19 cellular contexts compared by ENCODE assay signal in the genomic region with DNA sequence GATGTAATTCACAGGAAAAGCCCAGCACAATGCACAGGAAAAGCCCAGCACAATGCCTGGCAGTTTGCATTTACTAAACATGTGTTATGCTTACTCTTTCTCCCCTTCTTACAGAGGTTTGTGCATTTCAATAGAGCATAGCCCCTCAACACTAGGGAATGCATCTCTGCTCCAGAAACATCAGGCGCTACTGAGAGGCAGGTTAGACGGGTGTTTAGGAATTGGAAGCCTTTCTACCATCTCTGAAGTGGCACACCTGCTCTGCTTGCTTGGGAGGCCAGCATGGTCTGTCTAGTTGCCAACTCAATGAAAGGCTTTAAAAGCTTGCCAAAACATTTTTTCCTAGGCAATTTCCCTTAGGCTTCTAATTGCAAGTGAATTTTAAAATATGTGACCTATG. TPM values are rescaled to one million over a fixed set of nuclear protein-coding genes. Genes with fewer than 3 reads are reported as not detected.
DNase-seq lines count a peak whose midpoint lies in the region; TF ChIP-seq lines count a peak whose summit lies in the region.
"Had no signal": no experiment of that assay in that cellular context is flagged by ENCODE, and none has a peak within 500 bp of the region (broad histone marks: within the 10 kb centered on the region; RNA-seq: fewer than 3 reads in every experiment).

No MANE protein-coding gene starts in this region.

- no peaks in the 10 kb centered on the region for H3K9me3 ChIP-seq in thyroid gland
- H3K9me3 ChIP-seq: MG63, SJCRH30 had no signal

- H3K27me3 ChIP-seq in thyroid gland: no peaks in the 10 kb centered on the region
- H3K27me3 ChIP-seq: MG63, SJCRH30 had no signal

- no peak overlapping the region for H3K4me3 ChIP-seq in thyroid gland (replicated peaks in 1 of 3)
- H3K4me3 ChIP-seq: GM23248, MG63, SJCRH30 had no signal

- TF ChIP-seq POLR2A in thyroid gland (IDR thresholded peaks at IDR 0.05): no peak

- H3K4me1 ChIP-seq in thyroid gland: no peaks in the 10 kb centered on the region
- H3K4me1 ChIP-seq: SJCRH30 had no signal

- no peak for TF ChIP-seq CTCF in thyroid gland (IDR thresholded peaks at IDR 0.05)

- DNase-seq in NCI-H2171 treated with DMSO at 0.1 percent for 48 hours (lab: John Stamatoyannopoulos, UW) (peak; percentile 46), NCI-H2171 (lab: John Stamatoyannopoulos, UW) (no peak), NCI-H69 (lab: John Stamatoyannopoulos, UW) (peak; percentile 48), cerebellum (ENCODE audit: low spot score) (peak; percentile 68), thyroid gland (peak; percentile 8 to 32), putamen (ENCODE audit: low spot score) (no peak), KBM-7 (no peak), SW480 (ENCODE audit: low spot score) (no peak)
- DNase-seq: DND-41, GF-D8, GM23248, HFFc6, MG63, NCI-H510A, RPMI8226, SJCRH30, SW 1271 had no signal

- no peaks in the 10 kb centered on the region for H3K36me3 ChIP-seq in thyroid gland
- H3K36me3 ChIP-seq: MG63, SJCRH30 had no signal

- WGBS in thyroid gland, 2 donors: 45 to 47% methylated on average over 2 of the region's 2 CpGs

- H3K27ac ChIP-seq in thyroid gland: no peak overlapping the region
- H3K27ac ChIP-seq: GM23248, SJCRH30 had no signal

- in situ Hi-C loops in KBM-7 (cut with MboI; ENCODE audit: low pct_unique_long_range_greater_than_20kb, low sequenced_read_pairs): no loop called here

- intact Hi-C loops in thyroid gland (cut with DNase I): no loop called here

RNA-seq across cellular contexts. Expression of a gene that starts 55.7 kb away (rescaled TPM):
- total RNA-seq in cerebellum (194 TPM), thyroid gland (under 1 TPM in 1 of 4 donors, not detected in 3; 0.33 TPM)
- total RNA-seq: GM23248, HepG2, HFFc6, OCI-LY7 had no signal

Comparison
In these comparisons a context has a peak if more than half of its experiments do, and no peak if none do; other contexts are left out.
1. DNase-seq: peak in NCI-H2171 treated with DMSO at 0.1 percent for 48 hours (single experiment), NCI-H69 (single experiment), cerebellum (single experiment) and thyroid gland (2 of 2); none in NCI-H2171 (single experiment), putamen (single experiment), KBM-7 (single experiment) and SW480 (single experiment).
2. RNA of a gene that starts 55.7 kb away (total RNA-seq): 194 TPM in cerebellum (single experiment); 0.33 TPM in thyroid gland; every median in the first group is over 100 times any median in the second.